31 cellular contexts compared by ENCODE assay signal in the genomic region with DNA sequence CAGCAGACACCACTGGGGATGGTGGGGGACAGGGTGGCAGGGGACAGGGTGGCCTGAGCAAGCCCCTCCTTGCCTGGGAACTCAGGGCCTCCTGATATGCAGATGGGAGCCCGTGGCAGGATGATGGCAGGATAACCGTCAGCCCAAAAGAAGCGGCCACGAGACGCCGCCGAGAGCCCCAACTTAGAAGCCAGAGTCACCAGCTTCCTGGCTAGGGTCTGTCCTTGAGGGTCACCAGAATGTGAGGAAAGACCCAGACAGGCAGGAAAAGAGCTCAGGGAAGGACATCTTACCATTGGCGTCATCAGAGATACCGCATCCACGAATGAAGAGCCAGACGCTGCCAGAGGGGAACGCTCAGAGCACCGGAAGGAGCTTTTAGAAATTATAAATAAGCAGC. TPM values are rescaled to one million over a fixed set of nuclear protein-coding genes. Genes with fewer than 3 reads are reported as not detected.
"Had no signal": no experiment of that assay in that cellular context is flagged by ENCODE, and none has a peak within 500 bp of the region (broad histone marks: within the 10 kb centered on the region; RNA-seq: fewer than 3 reads in every experiment).

No MANE protein-coding gene starts in this region.

- H3K4me1 ChIP-seq: right lobe of liver, uterus had no signal

- DNase-seq: activated CD4-positive, alpha-beta memory T cell treated with anti-CD3 and anti-CD28 coated beads, Interleukin-2, amount 10 ng/mL, durations not matched to agents 7 days and 5 days; activated CD4-positive, alpha-beta T cell treated with anti-CD3 and anti-CD28 coated beads for 1 hour; activated CD4-positive, alpha-beta T cell treated with anti-CD3 and anti-CD28 coated beads, Interleukin-2, amount 10 ng/mL, durations not matched to agents 7 days and 5 days; activated CD8-positive, alpha-beta memory T cell treated with anti-CD3 and anti-CD28 coated beads, Interleukin-2, amount 50 U/mL, for 48 hours; activated naive CD8-positive, alpha-beta T cell treated with anti-CD3 and anti-CD28 coated beads, Interleukin-2, amount 50 U/mL, for 24 hours; activated T-cell treated with anti-CD3 and anti-CD28 coated beads, Interleukin-2, amount 50 U/mL, for 48 hours; amygdala; cerebellar nuclear complex; effector memory CD8-positive, alpha-beta T cell; hypothalamus; kidney glomerular epithelial cell; mesendoderm; natural killer cell; right lobe of liver; stimulated activated CD4-positive, alpha-beta T cell treated with anti-CD3 and anti-CD28 coated beads, Interleukin-12 subunit alpha, Interleukin-12 subunit beta, amount 100 ng/mL, for 4 hours; stimulated activated CD4-positive, alpha-beta T cell treated with anti-CD3 and anti-CD28 coated beads, Interleukin-4, amount 100 ng/mL, for 1 hour; stimulated activated naive CD8-positive, alpha-beta T cell treated with anti-CD3 and anti-CD28 coated beads, Interleukin-15, amount 100 ng/mL, for 72 hours; substantia nigra; T1000; uterus had no signal

- H3K9me3 ChIP-seq: gastroesophageal sphincter, right lobe of liver, uterus had no signal

- H3K27me3 Mint-ChIP-seq: activated CD4-positive, alpha-beta memory T cell treated with anti-CD3 and anti-CD28 coated beads, Interleukin-2, amount 10 ng/mL, durations not matched to agents 7 days and 5 days; activated CD4-positive, alpha-beta T cell treated with anti-CD3 and anti-CD28 coated beads, Interleukin-2, amount 10 ng/mL, durations not matched to agents 7 days and 5 days; activated naive CD4-positive, alpha-beta T cell treated with anti-CD3 and anti-CD28 coated beads, Interleukin-2, amount 50 U/mL, for 24 hours; activated naive CD8-positive, alpha-beta T cell treated with anti-CD3 and anti-CD28 coated beads, Interleukin-2, amount 50 U/mL, for 24 hours; effector memory CD8-positive, alpha-beta T cell; stimulated activated naive CD8-positive, alpha-beta T cell treated with anti-CD3 and anti-CD28 coated beads, Interleukin-15, amount 100 ng/mL, for 72 hours; type B pancreatic cell had no signal

- H3K36me3 Mint-ChIP-seq: activated naive CD4-positive, alpha-beta T cell treated with anti-CD3 and anti-CD28 coated beads, Interleukin-2, amount 50 U/mL, for 24 hours; natural killer cell had no signal

- H3K27ac ChIP-seq: coronary artery, gastroesophageal sphincter, left lung, right lobe of liver, uterus had no signal

- ATAC-seq: activated naive CD8-positive, alpha-beta T cell treated with anti-CD3 and anti-CD28 coated beads, Interleukin-2, amount 50 U/mL, for 24 hours; effector memory CD8-positive, alpha-beta T cell; gastroesophageal sphincter; natural killer cell; stimulated activated naive CD8-positive, alpha-beta T cell treated with anti-CD3 and anti-CD28 coated beads, Interleukin-15, amount 100 ng/mL, for 72 hours; WTC11 had no signal

- H3K36me3 ChIP-seq: left lung, right lobe of liver, uterus had no signal

- H3K27me3 ChIP-seq: gastroesophageal sphincter, left lung, right lobe of liver, uterus had no signal

- H3K9me3 Mint-ChIP-seq: activated CD4-positive, alpha-beta memory T cell treated with anti-CD3 and anti-CD28 coated beads, Interleukin-2, amount 10 ng/mL, durations not matched to agents 7 days and 5 days; activated naive CD4-positive, alpha-beta T cell treated with anti-CD3 and anti-CD28 coated beads, Interleukin-2, amount 50 U/mL, for 24 hours; activated naive CD8-positive, alpha-beta T cell treated with anti-CD3 and anti-CD28 coated beads, Interleukin-2, amount 50 U/mL, for 24 hours; activated T-helper 2 cell treated with anti-CD3 and anti-CD28 coated beads, Interferon-gamma antibody, Interleukin-2, Interleukin-4, amounts not matched to agents 10 μg/mL and 5 μg/mL and 100 μg/mL, durations not matched to agents 14 hours and 24 hours and 36 hours; effector memory CD8-positive, alpha-beta T cell; natural killer cell; stimulated activated naive CD8-positive, alpha-beta T cell treated with anti-CD3 and anti-CD28 coated beads, Interleukin-15, amount 100 ng/mL, for 72 hours; T-helper 1 cell treated with Interleukin-12 subunit alpha and Interleukin-12 subunit beta and Interleukin-4 antibody, amounts not matched to agents 30 μg/mL and 1 μg/mL, for 36 hours; type B pancreatic cell had no signal

- H3K4me3 ChIP-seq: coronary artery, gastroesophageal sphincter, left lung, lung, right lobe of liver, uterus had no signal

- H3K27ac Mint-ChIP-seq: activated CD4-positive, alpha-beta memory T cell treated with anti-CD3 and anti-CD28 coated beads, Interleukin-2, amount 10 ng/mL, durations not matched to agents 7 days and 5 days; activated CD4-positive, alpha-beta T cell treated with anti-CD3 and anti-CD28 coated beads, Interleukin-2, amount 10 ng/mL, durations not matched to agents 7 days and 5 days; activated naive CD8-positive, alpha-beta T cell treated with anti-CD3 and anti-CD28 coated beads, Interleukin-2, amount 50 U/mL, for 24 hours; activated T-helper 2 cell treated with anti-CD3 and anti-CD28 coated beads, Interferon-gamma antibody, Interleukin-2, Interleukin-4, amounts not matched to agents 10 μg/mL and 5 μg/mL and 100 μg/mL, durations not matched to agents 14 hours and 24 hours and 36 hours; effector memory CD8-positive, alpha-beta T cell; T-helper 1 cell treated with Interleukin-12 subunit alpha and Interleukin-12 subunit beta and Interleukin-4 antibody, amounts not matched to agents 30 μg/mL and 1 μg/mL, for 36 hours; type B pancreatic cell had no signal

- H3K4me3 Mint-ChIP-seq: activated CD4-positive, alpha-beta memory T cell treated with anti-CD3 and anti-CD28 coated beads, Interleukin-2, amount 10 ng/mL, durations not matched to agents 7 days and 5 days; activated CD4-positive, alpha-beta T cell treated with anti-CD3 and anti-CD28 coated beads, Interleukin-2, amount 10 ng/mL, durations not matched to agents 7 days and 5 days; activated naive CD4-positive, alpha-beta T cell treated with anti-CD3 and anti-CD28 coated beads, Interleukin-2, amount 50 U/mL, for 24 hours; activated naive CD8-positive, alpha-beta T cell treated with anti-CD3 and anti-CD28 coated beads, Interleukin-2, amount 50 U/mL, for 24 hours; effector memory CD8-positive, alpha-beta T cell; natural killer cell; stimulated activated naive CD8-positive, alpha-beta T cell treated with anti-CD3 and anti-CD28 coated beads, Interleukin-15, amount 100 ng/mL, for 72 hours; T-helper 1 cell treated with Interleukin-12 subunit alpha and Interleukin-12 subunit beta and Interleukin-4 antibody, amounts not matched to agents 30 μg/mL and 1 μg/mL, for 36 hours; type B pancreatic cell; WTC11 had no signal

RNA-seq across cellular contexts. Expression of a gene that starts 21.5 kb away (rescaled TPM):
- total RNA-seq: bronchial epithelial cell had no signal
- polyA plus RNA-seq: fibroblast of lung had no signal
